Comparison of ENCODE assay signal across 2 cellular contexts in the genomic region with DNA sequence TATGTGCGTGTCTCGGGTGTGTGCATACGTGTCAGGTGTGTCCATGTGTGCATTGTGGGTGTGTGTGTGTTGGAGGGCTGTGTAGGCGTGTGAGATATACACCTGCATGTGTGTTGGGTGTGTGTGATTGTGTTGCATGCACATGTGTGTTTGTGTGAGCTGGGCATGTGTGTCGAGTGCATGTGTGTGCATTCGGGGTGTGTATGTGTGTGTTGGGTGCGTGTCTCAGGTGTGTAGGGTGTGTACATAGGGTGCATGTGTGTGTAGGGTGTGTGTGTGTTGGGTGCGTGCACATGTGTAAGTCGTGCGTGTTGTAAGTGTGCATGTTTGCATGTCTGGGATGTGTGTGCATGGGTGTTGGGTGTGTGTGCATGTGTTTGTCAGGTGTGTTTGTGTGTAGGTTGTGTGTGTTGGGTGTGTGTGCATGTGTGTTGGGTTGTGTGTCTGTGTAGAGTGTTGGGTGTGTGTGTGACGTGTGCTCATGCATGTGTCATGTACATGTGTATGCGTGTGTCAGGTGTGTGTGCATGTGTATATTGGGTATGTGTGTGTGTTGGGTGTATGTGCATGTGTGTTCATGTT.
TF ChIP-seq lines count a peak whose summit lies in the region.

No MANE protein-coding gene starts in this region.

TF ChIP-seq in IMR-90, 13 proteins besides CTCF, POLR2A, EP300 and RAD21:
- TF ChIP-seq RFX5 (IDR thresholded peaks at IDR 0.05; ENCODE audit: low read depth, low read length) = no peak
- TF ChIP-seq, protein P1, sequence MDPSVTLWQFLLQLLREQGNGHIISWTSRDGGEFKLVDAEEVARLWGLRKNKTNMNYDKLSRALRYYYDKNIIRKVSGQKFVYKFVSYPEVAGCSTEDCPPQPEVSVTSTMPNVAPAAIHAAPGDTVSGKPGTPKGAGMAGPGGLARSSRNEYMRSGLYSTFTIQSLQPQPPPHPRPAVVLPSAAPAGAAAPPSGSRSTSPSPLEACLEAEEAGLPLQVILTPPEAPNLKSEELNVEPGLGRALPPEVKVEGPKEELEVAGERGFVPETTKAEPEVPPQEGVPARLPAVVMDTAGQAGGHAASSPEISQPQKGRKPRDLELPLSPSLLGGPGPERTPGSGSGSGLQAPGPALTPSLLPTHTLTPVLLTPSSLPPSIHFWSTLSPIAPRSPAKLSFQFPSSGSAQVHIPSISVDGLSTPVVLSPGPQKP (IDR thresholded peaks at IDR 0.05; ENCODE audit: borderline replicate concordance, low read depth, low read length) = no peak
- TF ChIP-seq MAFK (IDR thresholded peaks at IDR 0.05; ENCODE audit: low read depth, low read length) = no peak
- TF ChIP-seq BHLHE40 (IDR thresholded peaks at IDR 0.05; ENCODE audit: low read depth, low read length) = no peak
- TF ChIP-seq CHD1 (IDR thresholded peaks at IDR 0.05; ENCODE audit: low read depth, low read length) = no peak
- TF ChIP-seq NFE2L2 (IDR thresholded peaks at IDR 0.05; ENCODE audit: low read depth, low read length) = no peak
- TF ChIP-seq, protein P2, sequence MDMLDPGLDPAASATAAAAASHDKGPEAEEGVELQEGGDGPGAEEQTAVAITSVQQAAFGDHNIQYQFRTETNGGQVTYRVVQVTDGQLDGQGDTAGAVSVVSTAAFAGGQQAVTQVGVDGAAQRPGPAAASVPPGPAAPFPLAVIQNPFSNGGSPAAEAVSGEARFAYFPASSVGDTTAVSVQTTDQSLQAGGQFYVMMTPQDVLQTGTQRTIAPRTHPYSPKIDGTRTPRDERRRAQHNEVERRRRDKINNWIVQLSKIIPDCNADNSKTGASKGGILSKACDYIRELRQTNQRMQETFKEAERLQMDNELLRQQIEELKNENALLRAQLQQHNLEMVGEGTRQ (IDR thresholded peaks at IDR 0.05; ENCODE audit: low read depth, low read length) = no peak
- no peak for TF ChIP-seq MXI1 (IDR thresholded peaks at IDR 0.05; ENCODE audit: borderline replicate concordance, low read depth, low read length)
- no peak for TF ChIP-seq FOS (IDR thresholded peaks at IDR 0.05; ENCODE audit: low read depth, low read length)
- no peak for TF ChIP-seq SMC3 (IDR thresholded peaks at IDR 0.05; ENCODE audit: low read depth, low read length)
- TF ChIP-seq RCOR1 (IDR thresholded peaks at IDR 0.05; ENCODE audit: insufficient replicate concordance, low read length) = no peak
- no peak for TF ChIP-seq MAZ (IDR thresholded peaks at IDR 0.05; ENCODE audit: borderline replicate concordance, low read depth, low read length)
- TF ChIP-seq CEBPB (IDR thresholded peaks at IDR 0.05; ENCODE audit: low read depth, low read length) = no peak

TF ChIP-seq in H1, 55 proteins besides CTCF, POLR2A, EP300 and RAD21:
- no peak for TF ChIP-seq NRF1 (IDR thresholded peaks at IDR 0.05; ENCODE audit: low read depth, low read length)
- no peak for TF ChIP-seq EGR1 (IDR thresholded peaks at IDR 0.05; ENCODE audit: borderline replicate concordance, low read depth, low read length)
- no peak for TF ChIP-seq TEAD4 (IDR thresholded peaks at IDR 0.05; ENCODE audit: low read depth, low read length)
- TF ChIP-seq HDAC6 (IDR thresholded peaks at IDR 0.05; ENCODE audit: low read depth, low read length) = no peak
- no peak for TF ChIP-seq TCF12 (IDR thresholded peaks at IDR 0.05; ENCODE audit: low read depth, low read length)
- no peak for TF ChIP-seq FOSL1 (IDR thresholded peaks at IDR 0.05; ENCODE audit: insufficient read depth, low read depth, low read length)
- no peak for TF ChIP-seq RFX5 (IDR thresholded peaks at IDR 0.05; ENCODE audit: borderline replicate concordance, low read depth, low read length)
- TF ChIP-seq GABPA (IDR thresholded peaks at IDR 0.05; ENCODE audit: borderline replicate concordance, insufficient read depth, low read length) = no peak
- no peak for TF ChIP-seq SRF (IDR thresholded peaks at IDR 0.05; ENCODE audit: low read depth, low read length)
- no peak for TF ChIP-seq KDM1A (IDR thresholded peaks at IDR 0.05; ENCODE audit: borderline replicate concordance, low read length)
- TF ChIP-seq, protein P2 (IDR thresholded peaks at IDR 0.05; ENCODE audit: low read length) = no peak
- no peak for TF ChIP-seq CHD1 (IDR thresholded peaks at IDR 0.05; ENCODE audit: low read depth, low read length)
- no peak for TF ChIP-seq RNF2 (IDR thresholded peaks at IDR 0.05; ENCODE audit: borderline replicate concordance, low read depth, low read length, missing control alignments, poor library complexity, severe bottlenecking)
- TF ChIP-seq ASH2L (IDR thresholded peaks at IDR 0.05; ENCODE audit: low read length) = no peak
- TF ChIP-seq TAF1 (IDR thresholded peaks at IDR 0.05; ENCODE audit: low read depth, low read length) = no peak
